In genomic region chr10:44437837-44438752, GRCh38 we compare ENCODE assay signal across 19 cellular contexts. TPM values are rescaled to one million over a fixed set of nuclear protein-coding genes. Genes with fewer than 3 reads are reported as not detected.
DNase-seq lines count a peak whose midpoint lies in the region; ATAC-seq and TF ChIP-seq lines count a peak whose summit lies in the region.
"Had no signal": no experiment of that assay in that cellular context is flagged by ENCODE, and none has a peak within 500 bp of the region (broad histone marks: within the 10 kb centered on the region; RNA-seq: fewer than 3 reads in every experiment).

No MANE protein-coding gene starts in this region.

- H3K27me3 ChIP-seq in mesenchymal stem cell (ENCODE audit: control insufficient read depth in 1 of 2, insufficient read depth in 1 of 2, low read length in 2 of 2) (no peaks in the 10 kb centered on the region), aorta (ENCODE audit: control insufficient read depth in 1 of 2, insufficient read depth in 2 of 2, low read length in 1 of 2) (no peaks in the 10 kb centered on the region)
- H3K27me3 ChIP-seq: cardiac muscle cell, sigmoid colon had no signal

- H3K4me3 ChIP-seq in fibroblast of the aortic adventitia (ENCODE audit: low read depth, low read length) (no peak overlapping the region), mesenchymal stem cell (ENCODE audit: insufficient read depth in 1 of 2, low read depth in 1 of 2, low read length in 2 of 2) (peak overlapping the region in 1 of 2 experiments; percentile 47), aorta (ENCODE audit: low read length in 2 of 2) (no peak overlapping the region)
- H3K4me3 ChIP-seq: cardiac muscle cell, PC-9, sigmoid colon had no signal

- 88% methylated on average over 8 of the region's 8 CpGs for WGBS in mesenchymal stem cell
- WGBS in aorta, 2 donors = 91 to 93% methylated on average over 8 of the region's 8 CpGs

- H3K9me3 ChIP-seq in mesenchymal stem cell (ENCODE audit: control insufficient read depth, low read length) (peaks cover 4% of the 10 kb centered on the region), aorta (ENCODE audit: control insufficient read depth, low read length) (no peaks in the 10 kb centered on the region)

- no peaks in the 10 kb centered on the region for H3K4me1 Mint-ChIP-seq in nephron progenitor cell
- H3K4me1 Mint-ChIP-seq: activated naive CD4-positive, alpha-beta T cell treated with anti-CD3 and anti-CD28 coated beads, Interleukin-2, amount 10 ng/mL, durations not matched to agents 7 days and 5 days; stimulated activated effector memory CD8-positive, alpha-beta T cell treated with anti-CD3 and anti-CD28 coated beads, Interleukin-12 subunit alpha, Interleukin-12 subunit beta, amount 100 ng/mL, for 72 hours had no signal

- no peak overlapping the region for H3K27ac Mint-ChIP-seq in nephron progenitor cell
- H3K27ac Mint-ChIP-seq: activated naive CD4-positive, alpha-beta T cell treated with anti-CD3 and anti-CD28 coated beads, Interleukin-2, amount 10 ng/mL, durations not matched to agents 7 days and 5 days; stimulated activated effector memory CD8-positive, alpha-beta T cell treated with anti-CD3 and anti-CD28 coated beads, Interleukin-12 subunit alpha, Interleukin-12 subunit beta, amount 100 ng/mL, for 72 hours had no signal

- no peak overlapping the region for H2BK15ac ChIP-seq in mesenchymal stem cell (ENCODE audit: low read depth, poor library complexity, severe bottlenecking)

- no peak overlapping the region for H3K18ac ChIP-seq in mesenchymal stem cell (ENCODE audit: low read depth in 1 of 2, low read length in 2 of 2)

- peaks cover 14% of the 10 kb centered on the region for H3K27me3 Mint-ChIP-seq in nephron progenitor cell (ENCODE audit: low read depth, poor library complexity)
- H3K27me3 Mint-ChIP-seq: activated naive CD4-positive, alpha-beta T cell treated with anti-CD3 and anti-CD28 coated beads, Interleukin-2, amount 10 ng/mL, durations not matched to agents 7 days and 5 days had no signal

- H3K9ac ChIP-seq in mesenchymal stem cell (ENCODE audit: low read length) = peak overlapping the region; percentile 54

- H4K8ac ChIP-seq in mesenchymal stem cell (ENCODE audit: low read length) = no peak overlapping the region

- H2AFZ ChIP-seq in mesenchymal stem cell (ENCODE audit: low read depth, low read length) = no peak overlapping the region
- H2AFZ ChIP-seq: PC-9 had no signal

- peaks cover 37% of the 10 kb centered on the region for H3K9me3 Mint-ChIP-seq in nephron progenitor cell

- no peak overlapping the region for H4K91ac ChIP-seq in mesenchymal stem cell (ENCODE audit: low read length)

- no peaks in the 10 kb centered on the region for H3K79me1 ChIP-seq in mesenchymal stem cell (replicated peaks; ENCODE audit: low read length, poor library complexity, severe bottlenecking)

- H3K4me1 ChIP-seq in mesenchymal stem cell (ENCODE audit: control insufficient read depth, insufficient read depth, low read depth, low read length) (peaks cover 8% of the 10 kb centered on the region), aorta (ENCODE audit: control insufficient read depth in 1 of 2, insufficient read depth in 2 of 2, low read length in 2 of 2) (no peaks in the 10 kb centered on the region)
- H3K4me1 ChIP-seq: Caco-2, sigmoid colon had no signal

- no peak for DNase-seq in Right ventricle myocardium inferior (ENCODE audit: missing footprints)
- DNase-seq in cardiac septum (ENCODE audit: low spot score) = no peak
- DNase-seq in fibroblast of the aortic adventitia (ENCODE audit: low read depth) = peak; percentile 18
- no peak for DNase-seq in mesenchymal stem cell
- peak in 1 of 2 donors; percentile 76 for DNase-seq in aorta
- DNase-seq in nephron progenitor cell = no peak
- DNase-seq in GF-D8 (lab: John Stamatoyannopoulos, UW) = no peak
- DNase-seq: activated CD4-positive, CD25-positive, alpha-beta regulatory T cell; activated naive CD4-positive, alpha-beta T cell treated with anti-CD3 and anti-CD28 coated beads, Interleukin-2, amount 10 ng/mL, durations not matched to agents 7 days and 5 days; Caco-2; glutamatergic neuron; NCI-H1417 treated with DMSO at 0.1 percent for 48 hours; PC-9; sigmoid colon had no signal

- H3K27ac ChIP-seq in mesenchymal stem cell (ENCODE audit: low read length, poor library complexity, severe bottlenecking) = peak overlapping the region; percentile 17
- H3K27ac ChIP-seq in aorta (ENCODE audit: low read depth in 1 of 2, low read length in 2 of 2) = no peak overlapping the region
- H3K27ac ChIP-seq: cardiac muscle cell, PC-9 had no signal

- no peaks in the 10 kb centered on the region for H3K36me3 ChIP-seq in mesenchymal stem cell (ENCODE audit: control insufficient read depth in 1 of 2, insufficient read depth in 2 of 2, low read depth in 1 of 2, low read length in 2 of 2)
- H3K36me3 ChIP-seq in aorta (ENCODE audit: control insufficient read depth in 1 of 2, insufficient read depth in 2 of 2, low read length in 1 of 2) = no peaks in the 10 kb centered on the region
- H3K36me3 ChIP-seq: cardiac muscle cell, sigmoid colon had no signal

- no peaks in the 10 kb centered on the region for H3K36me3 Mint-ChIP-seq in nephron progenitor cell (ENCODE audit: low read depth)
- H3K36me3 Mint-ChIP-seq: activated naive CD4-positive, alpha-beta T cell treated with anti-CD3 and anti-CD28 coated beads, Interleukin-2, amount 10 ng/mL, durations not matched to agents 7 days and 5 days; stimulated activated effector memory CD8-positive, alpha-beta T cell treated with anti-CD3 and anti-CD28 coated beads, Interleukin-12 subunit alpha, Interleukin-12 subunit beta, amount 100 ng/mL, for 72 hours had no signal

- H3K23ac ChIP-seq in mesenchymal stem cell (ENCODE audit: low read length in 2 of 2) = no peak overlapping the region

- H2BK12ac ChIP-seq in mesenchymal stem cell (ENCODE audit: low read length in 2 of 2) = no peak overlapping the region

- no peak overlapping the region for H2BK120ac ChIP-seq in mesenchymal stem cell (ENCODE audit: low read depth, low read length)

- ATAC-seq in Right ventricle myocardium inferior (peak; percentile 58), aorta (ENCODE audit: low FRiP score) (peak; percentile 64), GM19351 (IDR thresholded peaks at IDR 0.05; ENCODE audit: unreplicated experiment) (no peak)
- ATAC-seq: stimulated activated effector memory CD8-positive, alpha-beta T cell treated with anti-CD3 and anti-CD28 coated beads, Interleukin-12 subunit alpha, Interleukin-12 subunit beta, amount 100 ng/mL, for 72 hours had no signal

- peak overlapping the region; percentile 13 for H3K4me2 ChIP-seq in mesenchymal stem cell (ENCODE audit: low read length, poor library complexity, severe bottlenecking)
- H3K4me2 ChIP-seq: PC-9 had no signal

- peak overlapping the region; percentile 44 for H2AK5ac ChIP-seq in mesenchymal stem cell (ENCODE audit: low read length, severe bottlenecking)

- H3K4ac ChIP-seq in mesenchymal stem cell (ENCODE audit: low read depth in 1 of 2, low read length in 2 of 2) = no peak overlapping the region

- H2BK5ac ChIP-seq in mesenchymal stem cell (ENCODE audit: low read depth, low read length, poor library complexity, severe bottlenecking) = no peak overlapping the region

- intact Hi-C loops in Right ventricle myocardium inferior (cut with DNase I) (no loop called here), cardiac septum (cut with DNase I) (no loop called here), aorta (cut with DNase I) (no loop called here)

- no peak for TF ChIP-seq CTCF in fibroblast of the aortic adventitia (IDR thresholded peaks at IDR 0.05; ENCODE audit: insufficient read depth, low read length)
- no peak for TF ChIP-seq CTCF in nephron progenitor cell (IDR thresholded peaks at IDR 0.05)

- H3K14ac ChIP-seq in mesenchymal stem cell (ENCODE audit: low read length in 2 of 2) = no peak overlapping the region

- H3K4me3 Mint-ChIP-seq in nephron progenitor cell = no peak overlapping the region
- H3K4me3 Mint-ChIP-seq: activated naive CD4-positive, alpha-beta T cell treated with anti-CD3 and anti-CD28 coated beads, Interleukin-2, amount 10 ng/mL, durations not matched to agents 7 days and 5 days; stimulated activated effector memory CD8-positive, alpha-beta T cell treated with anti-CD3 and anti-CD28 coated beads, Interleukin-12 subunit alpha, Interleukin-12 subunit beta, amount 100 ng/mL, for 72 hours had no signal

RNA-seq across cellular contexts. Expression of gene CXCL12, which starts 53.2 kb away (rescaled TPM):
- 144 TPM for total RNA-seq in Right ventricle myocardium inferior
- total RNA-seq in cardiac septum = 121 TPM
- 54.1 and 381 TPM in 2 replicates for total RNA-seq in fibroblast of the aortic adventitia (ENCODE audit: low replicate concordance)
- 734 TPM for polyA plus RNA-seq in mesenchymal stem cell (2013, experiment 1 of 2)
- polyA plus RNA-seq in mesenchymal stem cell (2013, experiment 2 of 2) = 748 TPM
- 100 to 1,000 TPM; 122 to 322 TPM for total RNA-seq in aorta
- polyA plus RNA-seq in aorta = 100 to 1,000 TPM; 108 to 637 TPM
- total RNA-seq: NCI-H460, PC-9 had no signal
- polyA plus RNA-seq: keratinocyte had no signal
